Comparison of ENCODE assay signal across 9 cellular contexts in the genomic region with DNA sequence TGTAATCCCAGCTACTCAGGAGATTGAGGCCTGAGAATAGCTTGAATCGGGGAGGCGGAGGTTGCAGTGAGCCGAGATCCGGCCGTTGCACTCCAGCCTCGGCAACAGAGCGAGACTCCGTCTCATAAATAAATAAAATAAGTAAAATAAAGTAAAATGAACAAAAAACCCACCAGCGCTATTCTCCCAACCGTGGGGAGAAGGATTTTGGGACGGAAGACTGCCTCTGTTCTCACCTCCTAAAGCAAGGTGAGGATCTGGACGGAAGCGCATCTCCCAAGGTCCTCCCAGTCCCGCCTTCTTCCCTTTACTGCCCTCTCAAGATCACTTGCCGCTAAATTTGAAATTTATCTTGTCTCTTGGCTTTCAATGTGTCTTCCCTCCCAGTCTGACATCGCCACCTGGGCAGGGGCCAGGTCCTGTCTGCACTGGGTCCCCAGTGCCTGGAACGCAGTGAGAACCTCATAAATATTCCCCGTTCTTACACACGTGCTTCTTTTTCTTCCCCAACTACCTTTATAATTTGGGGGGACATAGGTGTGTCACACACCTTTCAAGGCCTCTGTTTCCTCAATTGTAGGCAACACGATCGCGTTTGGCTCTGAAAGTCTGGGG. TPM values are rescaled to one million over a fixed set of nuclear protein-coding genes. Genes with fewer than 3 reads are reported as not detected.
DNase-seq lines count a peak whose midpoint lies in the region; ATAC-seq and TF ChIP-seq lines count a peak whose summit lies in the region.
"Had no signal": no experiment of that assay in that cellular context is flagged by ENCODE, and none has a peak within 500 bp of the region (broad histone marks: within the 10 kb centered on the region; RNA-seq: fewer than 3 reads in every experiment).

No MANE protein-coding gene starts in this region.

- no peak for DNase-seq in activated T-cell treated with anti-CD3 and anti-CD28 coated beads, Interleukin-2, amount 50 U/mL, for 4 hours
- DNase-seq in activated T-cell treated with anti-CD3 and anti-CD28 coated beads, Interleukin-2, amount 50 U/mL, for 1 hour: no peak
- no peak for DNase-seq in activated naive CD8-positive, alpha-beta T cell treated with anti-CD3 and anti-CD28 coated beads, Interleukin-2, amount 50 U/mL, for 24 hours
- DNase-seq in mesendoderm: no peak
- DNase-seq in thyroid gland: no peak
- no peak for DNase-seq in KBM-7
- DNase-seq in inferior parietal cortex (ENCODE audit: extremely low spot score): no peak

- H3K23ac ChIP-seq in mesendoderm (ENCODE audit: low read length): no peak overlapping the region

- no peaks in the 10 kb centered on the region for H3K9me3 Mint-ChIP-seq in activated T-cell treated with anti-CD3 and anti-CD28 coated beads, Interleukin-2, amount 50 U/mL, for 4 hours
- H3K9me3 Mint-ChIP-seq in activated naive CD8-positive, alpha-beta T cell treated with anti-CD3 and anti-CD28 coated beads, Interleukin-2, amount 50 U/mL, for 24 hours: no peaks in the 10 kb centered on the region

- H3K4me1 Mint-ChIP-seq in activated T-cell treated with anti-CD3 and anti-CD28 coated beads, Interleukin-2, amount 50 U/mL, for 4 hours (ENCODE audit: low read depth): peaks cover 73% of the 10 kb centered on the region
- H3K4me1 Mint-ChIP-seq in activated naive CD8-positive, alpha-beta T cell treated with anti-CD3 and anti-CD28 coated beads, Interleukin-2, amount 50 U/mL, for 24 hours: peaks cover 70% of the 10 kb centered on the region

- intact Hi-C loops in thyroid gland (cut with DNase I): no loop called here

- no peak overlapping the region for H3K4ac ChIP-seq in mesendoderm (ENCODE audit: low read depth, low read length)

- no peak overlapping the region for H4K5ac ChIP-seq in mesendoderm (ENCODE audit: low read length)

- peak overlapping the region; percentile 92 for H3K4me3 Mint-ChIP-seq in activated T-cell treated with anti-CD3 and anti-CD28 coated beads, Interleukin-2, amount 50 U/mL, for 4 hours
- H3K4me3 Mint-ChIP-seq in activated naive CD8-positive, alpha-beta T cell treated with anti-CD3 and anti-CD28 coated beads, Interleukin-2, amount 50 U/mL, for 24 hours: peak overlapping the region; percentile 86

- H3K36me3 ChIP-seq in mesendoderm (ENCODE audit: control insufficient read depth, insufficient read depth, low read length) (peaks cover 17% of the 10 kb centered on the region), thyroid gland (peaks cover 17 to 21% of the 10 kb centered on the region in 2 donors)

- H4K8ac ChIP-seq in mesendoderm (ENCODE audit: low read depth, low read length): no peak overlapping the region

- H3K27ac Mint-ChIP-seq in activated naive CD8-positive, alpha-beta T cell treated with anti-CD3 and anti-CD28 coated beads, Interleukin-2, amount 50 U/mL, for 24 hours: peak overlapping the region; percentile 97

- peak overlapping the region; percentile 38 for H2AK5ac ChIP-seq in mesendoderm (ENCODE audit: low read length)

- no peaks in the 10 kb centered on the region for H3K27me3 Mint-ChIP-seq in activated T-cell treated with anti-CD3 and anti-CD28 coated beads, Interleukin-2, amount 50 U/mL, for 4 hours (ENCODE audit: low read depth)
- no peaks in the 10 kb centered on the region for H3K27me3 Mint-ChIP-seq in activated naive CD8-positive, alpha-beta T cell treated with anti-CD3 and anti-CD28 coated beads, Interleukin-2, amount 50 U/mL, for 24 hours

- no peak for ATAC-seq in activated T-cell treated with anti-CD3 and anti-CD28 coated beads, Interleukin-2, amount 50 U/mL, for 4 hours
- ATAC-seq in activated naive CD8-positive, alpha-beta T cell treated with anti-CD3 and anti-CD28 coated beads, Interleukin-2, amount 50 U/mL, for 24 hours: no peak
- no peak for ATAC-seq in GM21360 (IDR thresholded peaks at IDR 0.05; ENCODE audit: unreplicated experiment)

- peaks cover 25% of the 10 kb centered on the region for H3K79me2 ChIP-seq in mesendoderm (ENCODE audit: control insufficient read depth, insufficient read depth, low read length)

- H3K27me3 ChIP-seq in mesendoderm (ENCODE audit: insufficient read depth, low read length, poor library complexity): no peaks in the 10 kb centered on the region
- H3K27me3 ChIP-seq in thyroid gland: no peaks in the 10 kb centered on the region

- H3K27ac ChIP-seq in mesendoderm (ENCODE audit: low read depth, low read length) (no peak overlapping the region), thyroid gland (peak overlapping the region; percentile 90 to 100 (median 91))

- no peak overlapping the region for H2BK5ac ChIP-seq in mesendoderm (ENCODE audit: low read length)

- no peak overlapping the region for H2BK120ac ChIP-seq in mesendoderm (ENCODE audit: low read depth, low read length)

- H3K9ac ChIP-seq in mesendoderm (ENCODE audit: low read length): no peak overlapping the region

- no peak overlapping the region for H2BK15ac ChIP-seq in mesendoderm (replicated peaks; ENCODE audit: low read depth)

- no peak for TF ChIP-seq CTCF in thyroid gland (IDR thresholded peaks at IDR 0.05)

- no peak for TF ChIP-seq POLR2A in thyroid gland (IDR thresholded peaks at IDR 0.05)

- H3K4me2 ChIP-seq in mesendoderm (ENCODE audit: low read length): no peak overlapping the region

- H3K9me3 ChIP-seq in thyroid gland: no peaks in the 10 kb centered on the region

- H3K36me3 Mint-ChIP-seq in activated T-cell treated with anti-CD3 and anti-CD28 coated beads, Interleukin-2, amount 50 U/mL, for 4 hours (ENCODE audit: insufficient read depth): peaks cover 30% of the 10 kb centered on the region
- peaks cover 33% of the 10 kb centered on the region for H3K36me3 Mint-ChIP-seq in activated naive CD8-positive, alpha-beta T cell treated with anti-CD3 and anti-CD28 coated beads, Interleukin-2, amount 50 U/mL, for 24 hours (ENCODE audit: low read depth)

- H3K4me1 ChIP-seq in mesendoderm (ENCODE audit: control insufficient read depth, low read depth, low read length) (peaks cover 8% of the 10 kb centered on the region), thyroid gland (peaks cover 19 to 34% of the 10 kb centered on the region in 2 donors)

- H3K79me1 ChIP-seq in mesendoderm (ENCODE audit: low read length): peaks cover 19% of the 10 kb centered on the region

- peak overlapping the region; percentile 34 for H3K56ac ChIP-seq in mesendoderm (ENCODE audit: low read length)

- H3K4me3 ChIP-seq in mesendoderm (ENCODE audit: low read length) (no peak overlapping the region), thyroid gland (replicated peaks in 1 of 3) (no peak overlapping the region)

- no CpG with 5 or more reads among the region's 22 CpGs for WGBS in mesendoderm (ENCODE audit: extremely low coverage, insufficient coverage, low lambda C conversion rate)
- 92 to 93% methylated on average over 22 of the region's 22 CpGs for WGBS in thyroid gland, 2 donors

- no peak overlapping the region for H3K18ac ChIP-seq in mesendoderm (ENCODE audit: low read length)

- in situ Hi-C loops in KBM-7 (cut with MboI; ENCODE audit: low pct_unique_long_range_greater_than_20kb, low sequenced_read_pairs): no loop called here

RNA-seq across cellular contexts. Expression of a gene that starts 1.2 kb away (rescaled TPM):
- 100 to 1,000 TPM; 119 to 128 (median 120) TPM for total RNA-seq in activated T-cell treated with anti-CD3 and anti-CD28 coated beads, Interleukin-2, amount 50 U/mL, for 4 hours
- 28.6 TPM for polyA plus RNA-seq in mesendoderm (2013, experiment 1 of 2)
- polyA plus RNA-seq in mesendoderm (2013, experiment 2 of 2): 30.0 TPM
- total RNA-seq in thyroid gland: 10 to 100 TPM; 49.1 to 61.1 (median 55.3) TPM

RNA-seq across cellular contexts. Expression of a gene that starts 10.0 kb away (rescaled TPM):
- 10 to 100 TPM; 92.5 to 96.3 (median 94.6) TPM for total RNA-seq in activated T-cell treated with anti-CD3 and anti-CD28 coated beads, Interleukin-2, amount 50 U/mL, for 4 hours
- polyA plus RNA-seq in mesendoderm (2013, experiment 1 of 2): 154 TPM
- polyA plus RNA-seq in mesendoderm (2013, experiment 2 of 2): 152 TPM
- total RNA-seq in thyroid gland: 100 to 1,000 TPM in 2 of 4 donors, 10 to 100 TPM in 2; 75.5 to 126 (median 99.0) TPM

RNA-seq across cellular contexts. Expression of a gene that starts 23.4 kb away (rescaled TPM):
- total RNA-seq in activated T-cell treated with anti-CD3 and anti-CD28 coated beads, Interleukin-2, amount 50 U/mL, for 4 hours: 10 to 100 TPM; 42.5 to 49.8 (median 44.3) TPM
- 47.1 TPM for polyA plus RNA-seq in mesendoderm (2013, experiment 1 of 2)
- polyA plus RNA-seq in mesendoderm (2013, experiment 2 of 2): 46.7 TPM
- total RNA-seq in thyroid gland: 10 to 100 TPM; 34.7 to 93.7 (median 55.4) TPM

RNA-seq across cellular contexts. Expression of a gene that starts 44.2 kb away (rescaled TPM):
- under 1 TPM in 1 of 3 donors, not detected in 2; 0.19 TPM for total RNA-seq in activated T-cell treated with anti-CD3 and anti-CD28 coated beads, Interleukin-2, amount 50 U/mL, for 4 hours
- 0.11 TPM for polyA plus RNA-seq in mesendoderm (2013, experiment 1 of 2)
- 0.07 TPM for polyA plus RNA-seq in mesendoderm (2013, experiment 2 of 2)
- 1 to 10 TPM in 1 of 4 donors, not detected in 3; 1.5 TPM for total RNA-seq in thyroid gland
- total RNA-seq: SK-MEL-5 had no signal

RNA-seq across cellular contexts. Expression of a gene that starts 52.5 kb away (rescaled TPM):
- total RNA-seq in activated T-cell treated with anti-CD3 and anti-CD28 coated beads, Interleukin-2, amount 50 U/mL, for 4 hours: 100 to 1,000 TPM; 161 to 213 (median 175) TPM
- 158 TPM for polyA plus RNA-seq in mesendoderm (2013, experiment 1 of 2)
- 164 TPM for polyA plus RNA-seq in mesendoderm (2013, experiment 2 of 2)
- total RNA-seq in thyroid gland: 100 to 1,000 TPM; 208 to 584 (median 422) TPM
